In genomic region chr5:172164773-172165212, GRCh38 we compare ENCODE assay signal across 12 cellular contexts. TPM values are rescaled to one million over a fixed set of nuclear protein-coding genes. Genes with fewer than 3 reads are reported as not detected.
DNase-seq lines count a peak whose midpoint lies in the region; ATAC-seq and TF ChIP-seq lines count a peak whose summit lies in the region.
"Had no signal": no experiment of that assay in that cellular context is flagged by ENCODE, and none has a peak within 500 bp of the region (broad histone marks: within the 10 kb centered on the region; RNA-seq: fewer than 3 reads in every experiment).

No MANE protein-coding gene starts in this region.

- H3K27me3 Mint-ChIP-seq in activated naive CD8-positive, alpha-beta T cell treated with anti-CD3 and anti-CD28 coated beads for 36 hours, result no peaks in the 10 kb centered on the region

- H3K9me3 Mint-ChIP-seq in activated naive CD8-positive, alpha-beta T cell treated with anti-CD3 and anti-CD28 coated beads for 36 hours, result no peaks in the 10 kb centered on the region
- H3K9me3 Mint-ChIP-seq: T-helper 2 cell treated with Interferon-gamma antibody and Interleukin-4, amounts not matched to agents 5 μg/mL and 100 μg/mL, for 36 hours had no signal

- H3K27me3 ChIP-seq in neutrophil, result no peaks in the 10 kb centered on the region

- no peak overlapping the region for H3K4me3 Mint-ChIP-seq in activated naive CD8-positive, alpha-beta T cell treated with anti-CD3 and anti-CD28 coated beads for 36 hours
- H3K4me3 Mint-ChIP-seq: T-helper 2 cell treated with Interferon-gamma antibody and Interleukin-4, amounts not matched to agents 5 μg/mL and 100 μg/mL, for 36 hours had no signal

- H3K36me3 Mint-ChIP-seq in activated naive CD8-positive, alpha-beta T cell treated with anti-CD3 and anti-CD28 coated beads for 36 hours, result peaks cover 15% of the 10 kb centered on the region

- H3K27ac ChIP-seq in neutrophil, result peak overlapping the region; percentile 47
- H3K27ac ChIP-seq: HL-60 had no signal

- no peak for TF ChIP-seq CTCF in neutrophil (IDR thresholded peaks at IDR 0.05)

- H3K4me1 Mint-ChIP-seq in activated naive CD8-positive, alpha-beta T cell treated with anti-CD3 and anti-CD28 coated beads for 36 hours, result peaks cover 67% of the 10 kb centered on the region

- peak overlapping the region; percentile 29 for H3K27ac Mint-ChIP-seq in activated naive CD8-positive, alpha-beta T cell treated with anti-CD3 and anti-CD28 coated beads for 36 hours
- H3K27ac Mint-ChIP-seq: T-helper 2 cell treated with Interferon-gamma antibody and Interleukin-4, amounts not matched to agents 5 μg/mL and 100 μg/mL, for 36 hours had no signal

- H3K36me3 ChIP-seq in neutrophil, result peaks cover 43% of the 10 kb centered on the region

- no peak overlapping the region for H3K4me3 ChIP-seq in neutrophil (ENCODE audit: low read depth in 1 of 2, low read length in 1 of 2)

- ATAC-seq in left cardiac atrium, result peak; percentile 70 to 86
- no peak for ATAC-seq in GM18498 (IDR thresholded peaks at IDR 0.05; ENCODE audit: unreplicated experiment)

- DNase-seq in C1 segment of cervical spinal cord (lab: John Stamatoyannopoulos, UW), result peak in 11 of 14 donors; percentile 13 to 88 (median 33)
- DNase-seq in activated naive CD8-positive, alpha-beta T cell treated with anti-CD3 and anti-CD28 coated beads for 36 hours, result no peak
- peak; percentile 78 for DNase-seq in left cardiac atrium
- no peak for DNase-seq in NK-92 (lab: John Stamatoyannopoulos, UW; ENCODE audit: unreplicated experiment)
- no peak for DNase-seq in NCI-H2081 treated with DMSO at 0.1 percent for 48 hours (lab: John Stamatoyannopoulos, UW)
- no peak for DNase-seq in stimulated activated CD4-positive, alpha-beta T cell treated with anti-CD3 and anti-CD28 coated beads, Interleukin-4, amount 100 ng/mL, for 24 hours
- DNase-seq: NK-92 treated with Interleukin-12 subunit alpha and Interleukin-12 subunit beta, amount 100 ng/mL, for 24 hours had no signal

- peaks cover 56 to 84% of the 10 kb centered on the region in 2 experiments for H3K4me1 ChIP-seq in neutrophil (ENCODE audit: control insufficient read depth in 1 of 2, insufficient read depth in 1 of 2, low read depth in 1 of 2, low read length in 1 of 2)

- intact Hi-C loops in left cardiac atrium (cut with DNase I), result no loop called here

- no peaks in the 10 kb centered on the region for H3K9me3 ChIP-seq in neutrophil

RNA-seq across cellular contexts. Expression of gene STK10, which starts 23.2 kb away (rescaled TPM):
- 10 to 100 TPM; 83.7 to 93.2 TPM for total RNA-seq in activated naive CD8-positive, alpha-beta T cell treated with anti-CD3 and anti-CD28 coated beads for 36 hours
- total RNA-seq in left cardiac atrium, result 10 to 100 TPM; 15.4 to 18.1 TPM

RNA-seq across cellular contexts. Expression of gene EFCAB9, which starts 29.2 kb away (rescaled TPM):
- total RNA-seq in activated naive CD8-positive, alpha-beta T cell treated with anti-CD3 and anti-CD28 coated beads for 36 hours, result not detected
- not detected for total RNA-seq in left cardiac atrium
- total RNA-seq: lung microvascular endothelial cell had no signal

Comparison
In these comparisons a context has a peak if more than half of its experiments do, and no peak if none do; other contexts are left out.
1. DNase-seq: peak in C1 segment of cervical spinal cord (11 of 14) and left cardiac atrium (single experiment); none in activated naive CD8-positive, alpha-beta T cell treated with anti-CD3 and anti-CD28 coated beads for 36 hours (single experiment), NK-92 (single experiment), NCI-H2081 treated with DMSO at 0.1 percent for 48 hours (single experiment) and stimulated activated CD4-positive, alpha-beta T cell treated with anti-CD3 and anti-CD28 coated beads, Interleukin-4, amount 100 ng/mL, for 24 hours (single experiment).
2. RNA of gene STK10, which starts 23.2 kb away (total RNA-seq): 83.7 to 93.2 TPM in activated naive CD8-positive, alpha-beta T cell treated with anti-CD3 and anti-CD28 coated beads for 36 hours; 15.4 to 18.1 TPM in left cardiac atrium; every median in the first group is over 4 times any median in the second.